16 cellular contexts compared by ENCODE assay signal in the genomic region with DNA sequence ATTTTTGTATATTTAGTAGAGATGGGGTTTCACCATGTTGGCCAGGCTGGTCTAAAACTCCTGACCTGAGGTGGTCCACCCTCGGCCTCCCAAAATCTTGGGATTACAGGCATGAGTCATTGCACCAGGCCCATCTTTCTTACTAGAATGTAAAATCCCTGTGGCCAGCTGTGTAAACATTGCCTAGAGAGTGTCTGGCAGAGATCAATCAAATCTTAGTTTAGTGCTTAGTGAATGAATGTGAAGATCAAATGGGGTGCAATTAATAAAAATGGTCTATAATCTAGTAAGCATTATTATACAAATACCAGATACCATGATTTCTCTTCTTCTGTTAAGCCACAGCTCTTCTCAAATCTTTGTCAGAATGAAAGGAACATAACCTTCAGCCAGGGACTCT.
DNase-seq lines count a peak whose midpoint lies in the region; ATAC-seq, FAIRE-seq and TF ChIP-seq lines count a peak whose summit lies in the region.
"Had no signal": no experiment of that assay in that cellular context is flagged by ENCODE, and none has a peak within 500 bp of the region (broad histone marks: within the 10 kb centered on the region; RNA-seq: fewer than 3 reads in every experiment).

No MANE protein-coding gene starts in this region.

- H3K9me3 Mint-ChIP-seq in MCF 10A (ENCODE audit: unreplicated experiment) (no peaks in the 10 kb centered on the region), astrocyte (ENCODE audit: unreplicated experiment) (no peaks in the 10 kb centered on the region)

- H3K4me1 ChIP-seq in breast epithelium (no peaks in the 10 kb centered on the region), astrocyte (ENCODE audit: insufficient read depth, low read length) (no peaks in the 10 kb centered on the region)
- H3K4me1 ChIP-seq: HAP-1 had no signal

- POLR2A ChIA-PET in MCF 10A (lab: Yijun Ruan, JAX) = no interaction called here

- no peak overlapping the region for H3K4me2 ChIP-seq in astrocyte (ENCODE audit: low read length)

- no peak overlapping the region for H3K4me3 ChIP-seq in breast epithelium
- H3K4me3 ChIP-seq in astrocyte (ENCODE audit: insufficient read depth, low read depth, low read length) = no peak overlapping the region
- H3K4me3 ChIP-seq: HAP-1 had no signal

- H3K27me3 Mint-ChIP-seq in MCF 10A (ENCODE audit: insufficient read depth, unreplicated experiment) (no peaks in the 10 kb centered on the region), astrocyte (ENCODE audit: low read depth, unreplicated experiment) (no peaks in the 10 kb centered on the region)
- H3K27me3 Mint-ChIP-seq: CD4-positive, CD25-positive, alpha-beta regulatory T cell had no signal

- no peaks in the 10 kb centered on the region for H4K20me1 ChIP-seq in astrocyte (ENCODE audit: insufficient read depth, low read length)

- H3K36me3 Mint-ChIP-seq in MCF 10A (ENCODE audit: insufficient read depth, unreplicated experiment) = no peaks in the 10 kb centered on the region
- no peaks in the 10 kb centered on the region for H3K36me3 Mint-ChIP-seq in astrocyte (ENCODE audit: low read depth, unreplicated experiment)
- H3K36me3 Mint-ChIP-seq: CD4-positive, CD25-positive, alpha-beta regulatory T cell had no signal

- no peak overlapping the region for H2AFZ ChIP-seq in astrocyte (ENCODE audit: low read depth, low read length)

- no peak overlapping the region for H3K27ac Mint-ChIP-seq in MCF 10A (ENCODE audit: low read depth, unreplicated experiment)
- H3K27ac Mint-ChIP-seq in astrocyte (ENCODE audit: unreplicated experiment) = no peak overlapping the region
- H3K27ac Mint-ChIP-seq: CD4-positive, CD25-positive, alpha-beta regulatory T cell had no signal

- H3K27ac ChIP-seq in breast epithelium = no peak overlapping the region
- no peak overlapping the region for H3K27ac ChIP-seq in astrocyte (ENCODE audit: low read depth, low read length)

- H3K9ac ChIP-seq in astrocyte (ENCODE audit: low read length) = no peak overlapping the region

- intact Hi-C loops in MCF 10A (cut with micrococcal nuclease) = no loop called here
- intact Hi-C loops in breast epithelium (cut with DNase I; ENCODE audit: low total_unique reads) = no loop called here

- CTCF ChIA-PET in MCF 10A (lab: Yijun Ruan, JAX) = no interaction called here

- no peak for TF ChIP-seq POLR2A in breast epithelium (IDR thresholded peaks at IDR 0.05)

- H3K4me1 Mint-ChIP-seq in MCF 10A (ENCODE audit: insufficient read depth, unreplicated experiment) (no peaks in the 10 kb centered on the region), astrocyte (ENCODE audit: low read depth, unreplicated experiment) (peaks cover 13% of the 10 kb centered on the region)

- ATAC-seq in GM18502 (IDR thresholded peaks at IDR 0.05; ENCODE audit: poor library complexity, unreplicated experiment) = no peak

- H3K27me3 ChIP-seq in breast epithelium = no peaks in the 10 kb centered on the region
- no peaks in the 10 kb centered on the region for H3K27me3 ChIP-seq in astrocyte (ENCODE audit: insufficient read depth, low read length)

- no peak for FAIRE-seq in astrocyte (lab: Jason Lieb, UNC)
- FAIRE-seq: RCC 7860 had no signal

- no TSS peak for BruUV-seq in MCF 10A (replicated peaks; lab: Mats Ljungman, UMichigan)

- DNase-seq in MCF 10A (ENCODE audit: unreplicated experiment) (peak; percentile 35), breast epithelium (ENCODE audit: low spot score in 2 of 2) (no peak), NCI-H345 treated with DMSO at 0.1 percent for 48 hours (lab: John Stamatoyannopoulos, UW; ENCODE audit: unreplicated experiment) (peak; percentile 26), astrocyte (ENCODE audit: low read depth) (peak; percentile 2), OCI-M1 (lab: John Stamatoyannopoulos, UW) (no peak), DMS153 (lab: John Stamatoyannopoulos, UW) (no peak)
- DNase-seq: ACHN; Calu3; CD4-positive, CD25-positive, alpha-beta regulatory T cell; DND-41; NCI-H1694; SIG-M5; SW 1271 had no signal

- TF ChIP-seq CTCF in MCF 10A (IDR thresholded peaks at IDR 0.05; ENCODE audit: unreplicated experiment) = no peak
- no peak for TF ChIP-seq CTCF in breast epithelium (IDR thresholded peaks at IDR 0.05)
- TF ChIP-seq CTCF in astrocyte (IDR thresholded peaks at IDR 0.05; ENCODE audit: insufficient read depth, low read depth, low read length) = no peak

- H3K36me3 ChIP-seq in breast epithelium (no peaks in the 10 kb centered on the region), astrocyte (ENCODE audit: insufficient read depth, low read length) (no peaks in the 10 kb centered on the region)
- H3K36me3 ChIP-seq: HAP-1 had no signal

- no peaks in the 10 kb centered on the region for H3K79me2 ChIP-seq in astrocyte (ENCODE audit: insufficient read depth, low read length)

- no peaks in the 10 kb centered on the region for H3K9me3 ChIP-seq in breast epithelium
- no peaks in the 10 kb centered on the region for H3K9me3 ChIP-seq in astrocyte (ENCODE audit: insufficient read depth, low read depth, low read length)
- H3K9me3 ChIP-seq: HAP-1 had no signal

- H3K4me3 Mint-ChIP-seq in MCF 10A (ENCODE audit: unreplicated experiment) = no peak overlapping the region
- no peak overlapping the region for H3K4me3 Mint-ChIP-seq in astrocyte (ENCODE audit: unreplicated experiment)
- H3K4me3 Mint-ChIP-seq: CD4-positive, CD25-positive, alpha-beta regulatory T cell had no signal

Comparison
In these comparisons a context has a peak if more than half of its experiments do, and no peak if none do; other contexts are left out.
1. DNase-seq: peak in MCF 10A (single experiment), NCI-H345 treated with DMSO at 0.1 percent for 48 hours (single experiment) and astrocyte (single experiment); none in breast epithelium (0 of 2), OCI-M1 (single experiment) and DMS153 (single experiment).